8 cellular contexts compared by ENCODE assay signal in genomic region chr7:103037823-103038739, GRCh38. TPM values are rescaled to one million over a fixed set of nuclear protein-coding genes. Genes with fewer than 3 reads are reported as not detected.
A peak's percentile ranks its signal among the peaks of the same experiment; 100 is the strongest.
DNase-seq lines count a peak whose midpoint lies in the region; TF ChIP-seq lines count a peak whose summit lies in the region.
"Not testable (repeated sequence)": the region's sequence is repeated elsewhere in the genome, so short reads cannot be mapped to it uniquely, and the experiment has no call there.

No MANE protein-coding gene starts in this region.

- H2BK5ac ChIP-seq in H9 (ENCODE audit: insufficient read length, low read length): not testable (repeated sequence)

- H3K4me3 ChIP-seq in WERI-Rb-1 (ENCODE audit: low read depth, low read length); iPS-20b (ENCODE audit: low read length); neuron (ENCODE audit: low read length): not testable (repeated sequence)

- H4K5ac ChIP-seq in H9 (ENCODE audit: insufficient read length, low read depth, low read length): peak overlapping the region; percentile 70

- H4K8ac ChIP-seq in H9 (replicated peaks; ENCODE audit: insufficient read length, low read depth, low read length): peak overlapping the region; percentile 16

- H2AFZ ChIP-seq in H9 (ENCODE audit: low read length) (peak overlapping the region; percentile 92), neuron (ENCODE audit: low read depth, low read length) (peak overlapping the region; percentile 2)

- H2BK15ac ChIP-seq in H9 (ENCODE audit: low read depth, low read length): not testable (repeated sequence)

- not testable (repeated sequence) for H3K23me2 ChIP-seq in H9 (ENCODE audit: insufficient read length, low read depth, low read length, poor library complexity, severe bottlenecking)

- not testable (repeated sequence) for H2BK12ac ChIP-seq in H9 (ENCODE audit: insufficient read length, low read depth, low read length)

- no CpG with 5 or more reads among the region's 20 CpGs for WGBS in H9 (ENCODE audit: extremely low coverage, insufficient read length, low lambda C conversion rate)

- H3K4ac ChIP-seq in H9 (ENCODE audit: low read depth, low read length): not testable (repeated sequence)

- DNase-seq in CMK (ENCODE audit: low read depth) (peak; percentile 39), H9 (peak; percentile 81), NCI-H187 (lab: John Stamatoyannopoulos, UW) (peak; percentile 34 to 74), NCI-H82 (lab: John Stamatoyannopoulos, UW) (peak; percentile 26), WERI-Rb-1 (peak; percentile 16), cerebellar cortex (ENCODE audit: low spot score) (peak; percentile 8)

- H3K9ac ChIP-seq in H9 (ENCODE audit: extremely low read depth, insufficient read length, low read length): not testable (repeated sequence)
- peak overlapping the region; percentile 25; the same call in 1 of the 2 replicates for H3K9ac ChIP-seq in iPS-20b (ENCODE audit: low read depth, low read length)

- H3K56ac ChIP-seq in H9 (ENCODE audit: insufficient read length, low read depth, low read length): not testable (repeated sequence)

- peak overlapping the region in 1 of 2 experiments; percentile 26; a peak in 2 of 5 replicates for H3K4me3 Mint-ChIP-seq in H9

- peak overlapping the region; percentile 78; the same call in 1 of the 2 replicates for H3K14ac ChIP-seq in H9 (ENCODE audit: insufficient read depth, low read length)

- not testable (repeated sequence) for H3T11ph ChIP-seq in H9 (ENCODE audit: low read length)

- not testable (repeated sequence) for H3K23ac ChIP-seq in H9 (ENCODE audit: insufficient read length, low read depth, low read length)

- not testable (repeated sequence) for H2BK120ac ChIP-seq in H9 (ENCODE audit: low read depth, low read length, poor library complexity, severe bottlenecking)

- not testable (repeated sequence) for H3K27ac ChIP-seq in H9 (ENCODE audit: insufficient read length, low read depth, low read length); WERI-Rb-1; iPS-20b (ENCODE audit: low read length)

- not testable (repeated sequence) for H3K27ac Mint-ChIP-seq in H9

- H3K4me1 Mint-ChIP-seq in H9: peaks cover 11 to 12% of the 10 kb centered on the region in 2 experiments

- not testable (repeated sequence) for H3K4me1 ChIP-seq in H9 (ENCODE audit: insufficient read depth, low read length); iPS-20b (ENCODE audit: insufficient read depth, low read length); neuron (ENCODE audit: insufficient read depth, low read length)

- not testable (repeated sequence) for TF ChIP-seq CTCF in H9 (conservative IDR thresholded peaks at IDR 0.05); WERI-Rb-1 (IDR thresholded peaks at IDR 0.05; ENCODE audit: low read depth, low read length)

- H3K18ac ChIP-seq in H9 (ENCODE audit: insufficient read length, low read depth, low read length): not testable (repeated sequence)

- not testable (repeated sequence) for H3K9me3 ChIP-seq in H9 (ENCODE audit: control insufficient read depth, low read depth, low read length); WERI-Rb-1 (ENCODE audit: severe bottlenecking); iPS-20b (ENCODE audit: insufficient read depth, low read depth, low read length); neuron (ENCODE audit: low read length)

- peaks cover 27 to 29% of the 10 kb centered on the region in 2 experiments for H3K9me3 Mint-ChIP-seq in H9

- H3K36me3 ChIP-seq in WERI-Rb-1; iPS-20b (ENCODE audit: insufficient read depth, low read depth, low read length); neuron (ENCODE audit: insufficient read depth, low read length): not testable (repeated sequence)

- not testable (repeated sequence) for H2BK20ac ChIP-seq in H9 (ENCODE audit: low read depth, low read length, poor library complexity, severe bottlenecking)

- H3K27me3 ChIP-seq in H9 (ENCODE audit: insufficient read depth, low read length); WERI-Rb-1 (ENCODE audit: insufficient read depth, low read depth, severe bottlenecking); iPS-20b (ENCODE audit: insufficient read depth, low read length); neuron (ENCODE audit: insufficient read depth, low read length): not testable (repeated sequence)

- peaks cover 6 to 28% (median 24%) of the 10 kb centered on the region in 3 experiments for H3K36me3 Mint-ChIP-seq in H9 (ENCODE audit: insufficient read depth in 1 of 3, low read depth in 3 of 3)

- not testable (repeated sequence) for H3K4me2 ChIP-seq in H9 (ENCODE audit: insufficient read depth, insufficient read length, low read length)

- H4K20me1 ChIP-seq in H9 (ENCODE audit: control insufficient read depth, insufficient read depth, insufficient read length): not testable (repeated sequence)

- H3K79me2 ChIP-seq in H9 (ENCODE audit: insufficient read depth, low read length): not testable (repeated sequence)

- H3K27me3 Mint-ChIP-seq in H9 (ENCODE audit: low read depth): not testable (repeated sequence)

- H4K91ac ChIP-seq in H9 (ENCODE audit: insufficient read length, low read depth, low read length): not testable (repeated sequence)

- not testable (repeated sequence) for H3K79me1 ChIP-seq in H9 (ENCODE audit: insufficient read depth, low read depth, low read length, poor library complexity, severe bottlenecking)

- not testable (repeated sequence) for H2AK5ac ChIP-seq in H9 (ENCODE audit: insufficient read length, low read length)

RNA-seq across cellular contexts. Expression of gene FBXL13, which starts 36.5 kb away (rescaled TPM):
- 3.8 and 4.4 TPM in 2 replicates for total RNA-seq in H9 (2021)

RNA-seq across cellular contexts. Expression of gene ARMC10, which starts 36.9 kb away (rescaled TPM):
- total RNA-seq in H9 (2021): 40.2 and 46.8 TPM in 2 replicates

Comparison
In these comparisons a context has a peak if more than half of its experiments do, and no peak if none do; other contexts are left out.
1. DNase-seq: peak in every context shown above with its lines; median percentile 81 in H9; 54 in NCI-H187; 39 in CMK; 26 in NCI-H82; 16 in WERI-Rb-1; 8 in cerebellar cortex.